Comparison of ENCODE assay signal across 28 cellular contexts in genomic region chr9:74407166-74407565, GRCh38.
DNase-seq lines count a peak whose midpoint lies in the region; ATAC-seq, FAIRE-seq and TF ChIP-seq lines count a peak whose summit lies in the region.
"Had no signal": no experiment of that assay in that cellular context is flagged by ENCODE, and none has a peak within 500 bp of the region (broad histone marks: within the 10 kb centered on the region; RNA-seq: fewer than 3 reads in every experiment).

No MANE protein-coding gene starts in this region.

- H3K27me3 ChIP-seq in HepG2 (ENCODE audit: control insufficient read depth in 1 of 2, insufficient read depth in 2 of 2, low read length in 2 of 2) (no peaks in the 10 kb centered on the region), right lobe of liver (no peaks in the 10 kb centered on the region), IMR-90 (ENCODE audit: control insufficient read depth, insufficient read depth, low read length) (no peaks in the 10 kb centered on the region), H1 (replicated peaks in 1 of 4; ENCODE audit: control insufficient read depth in 3 of 4, extremely low read depth in 1 of 4, insufficient read depth in 3 of 4, low read length in 3 of 4) (no peaks in the 10 kb centered on the region), GM23338 (ENCODE audit: insufficient read depth) (no peaks in the 10 kb centered on the region)
- H3K27me3 ChIP-seq: BE2C, BLaER1 had no signal

- ATAC-seq in HepG2 (no peak), right lobe of liver (no peak), IMR-90 (ENCODE audit: low read depth) (no peak), GM18861 (IDR thresholded peaks at IDR 0.05; ENCODE audit: unreplicated experiment) (no peak), GM23338 (no peak), omental fat pad (ENCODE audit: low FRiP score) (no peak)
- ATAC-seq: GM12878 had no signal

- no TSS peak for BruUV-seq in HepG2 (replicated peaks; lab: Mats Ljungman, UMichigan)
- BruUV-seq in IMR-90 (replicated peaks; lab: Mats Ljungman, UMichigan) = no TSS peak

- H2AK5ac ChIP-seq in IMR-90 (ENCODE audit: low read depth, low read length) = no peak overlapping the region
- no peak overlapping the region for H2AK5ac ChIP-seq in H1 (ENCODE audit: low read depth, low read length)

- TF ChIP-seq CTCF in HepG2 (CRISPR knock-in tag; IDR thresholded peaks at IDR 0.05) = no peak
- no peak for TF ChIP-seq CTCF in right lobe of liver (IDR thresholded peaks at IDR 0.05)
- no peak for TF ChIP-seq CTCF in IMR-90 (conservative IDR thresholded peaks at IDR 0.05; ENCODE audit: low read depth, low read length)
- TF ChIP-seq CTCF in H1 (IDR thresholded peaks at IDR 0.05; ENCODE audit: control extremely low read depth in 1 of 3, insufficient read depth in 1 of 3, low read depth in 1 of 3, low read length in 3 of 3) = no peak
- TF ChIP-seq CTCF in GM23338 (conservative IDR thresholded peaks at IDR 0.05; ENCODE audit: low read depth in 2 of 2) = no peak
- TF ChIP-seq CTCF in omental fat pad (IDR thresholded peaks at IDR 0.05) = no peak

- H3K4me3 Mint-ChIP-seq in GM23338 = no peak overlapping the region
- H3K4me3 Mint-ChIP-seq: CD14-positive monocyte; CD4-positive, alpha-beta memory T cell; CD4-positive, CD25-positive, alpha-beta regulatory T cell; CD8-positive, alpha-beta memory T cell had no signal

- dilution Hi-C loops in IMR-90 (cut with HindIII; ENCODE audit: low sequenced_read_pairs, unreplicated experiment) = no loop called here

- no peak overlapping the region for H3K56ac ChIP-seq in IMR-90 (ENCODE audit: extremely low read depth, insufficient read depth, low read length)
- no peak overlapping the region for H3K56ac ChIP-seq in H1 (replicated peaks; ENCODE audit: insufficient read length, low read depth, low read length)

- H3K27ac ChIP-seq in HepG2 (ENCODE audit: extremely low read length, insufficient read depth, low read length) (no peak overlapping the region), right lobe of liver (no peak overlapping the region), IMR-90 (ENCODE audit: insufficient read depth, low read length) (no peak overlapping the region), H1 (ENCODE audit: low read depth, low read length) (no peak overlapping the region), GM23338 (ENCODE audit: low read depth) (no peak overlapping the region)
- H3K27ac ChIP-seq: 22Rv1, BLaER1 had no signal

- H3K23ac ChIP-seq in IMR-90 (ENCODE audit: low read depth, low read length) (no peak overlapping the region), H1 (ENCODE audit: insufficient read length) (no peak overlapping the region)

- H2AK9ac ChIP-seq in IMR-90 (replicated peaks; ENCODE audit: low read depth, low read length, poor library complexity) = no peak overlapping the region

- intact Hi-C loops in HepG2 (cut with micrococcal nuclease; ENCODE audit: unreplicated experiment) (no loop called here), right lobe of liver (cut with DNase I) (no loop called here), IMR-90 (cut with micrococcal nuclease) (no loop called here)

- in situ Hi-C loops in HepG2 (cut with HindIII; ENCODE audit: extremely low pct_ligation_motif_present, low pct_unique_long_range_greater_than_20kb) (no loop called here), IMR-90 (cut with MboI; ENCODE audit: low sequenced_read_pairs) (no loop called here)

- TF ChIP-seq RAD21 in HepG2 (CRISPR knock-in tag; IDR thresholded peaks at IDR 0.05) = no peak
- TF ChIP-seq RAD21 in IMR-90 (IDR thresholded peaks at IDR 0.05; ENCODE audit: low read length) = no peak
- no peak for TF ChIP-seq RAD21 in H1 (IDR thresholded peaks at IDR 0.05 in 1 of 2, conservative IDR thresholded peaks at IDR 0.05 in 1 of 2; ENCODE audit: low read depth in 2 of 2, low read length in 2 of 2)

- H2AFZ ChIP-seq in HepG2 (ENCODE audit: low read length) (no peak overlapping the region), IMR-90 (replicated peaks; ENCODE audit: low read length, poor library complexity) (no peak overlapping the region), H1 (ENCODE audit: low read length) (no peak overlapping the region), GM23338 (no peak overlapping the region)

- H4K8ac ChIP-seq in IMR-90 (ENCODE audit: low read depth in 2 of 2, low read length in 2 of 2) = no peak overlapping the region
- H4K8ac ChIP-seq in H1 (ENCODE audit: extremely low read depth, insufficient read depth, low read length) = no peak overlapping the region

- DNase-seq in HepG2 (ENCODE audit: low spot score) (no peak), right lobe of liver (no peak), IMR-90 (no peak), H1 (ENCODE audit: low read depth in 1 of 2, low spot score in 2 of 2) (no peak), GM23338 (ENCODE audit: low spot score) (no peak), omental fat pad (ENCODE audit: low spot score) (no peak)
- DNase-seq: ACHN; BE2C; C1 segment of cervical spinal cord; CD4-positive, alpha-beta memory T cell; CD4-positive, CD25-positive, alpha-beta regulatory T cell; CD8-positive, alpha-beta memory T cell; COR-L47; DMS 273 treated with DMSO at 0.1 percent for 48 hours; DMS153; DMS53; DMS79; DND-41; EL; GDM1 had no signal

- H3K9me3 Mint-ChIP-seq in GM23338 = peaks cover 5% of the 10 kb centered on the region; the same call in 2 of the 3 replicates

- H3K18ac ChIP-seq in IMR-90 (ENCODE audit: low read depth, low read length) (no peak overlapping the region), H1 (ENCODE audit: extremely low read depth, low read length) (no peak overlapping the region)

- no peaks in the 10 kb centered on the region; the same call in 2 of the 3 replicates for H3K36me3 Mint-ChIP-seq in GM23338 (ENCODE audit: low read depth)
- H3K36me3 Mint-ChIP-seq: CD14-positive monocyte; CD4-positive, alpha-beta memory T cell; CD4-positive, CD25-positive, alpha-beta regulatory T cell had no signal

- H3K14ac ChIP-seq in IMR-90 (replicated peaks; ENCODE audit: low read depth, low read length) (no peak overlapping the region), H1 (ENCODE audit: insufficient read length) (no peak overlapping the region)

- H3F3A ChIP-seq in GM23338 (replicated peaks; ENCODE audit: low read depth) = no peaks in the 10 kb centered on the region

- no peak overlapping the region for H4K91ac ChIP-seq in IMR-90 (ENCODE audit: insufficient read depth, low read depth, low read length)
- no peak overlapping the region for H4K91ac ChIP-seq in H1 (replicated peaks; ENCODE audit: insufficient read length, low read length)

- CTCF ChIA-PET in HepG2 (lab: Yijun Ruan, JAX; ENCODE audit: low intra/inter-chr PET ratio, low total read pairs) = no interaction called here
- CTCF ChIA-PET in IMR-90 (lab: Yijun Ruan, JAX) = no interaction called here
- CTCF ChIA-PET in H1 (lab: Charles Lee; ENCODE audit: partially characterized antibody) = interaction anchor here (0.6 kb wide), 1 partner anchor 1636 kb away, joined by 3 read pairs; no protein-coding TSS in a partner anchor

- TF ChIP-seq EP300 in HepG2 (IDR thresholded peaks at IDR 0.05; ENCODE audit: low read depth in 2 of 2, low read length in 2 of 2) (no peak), HepG2 (CRISPR knock-in tag; IDR thresholded peaks at IDR 0.05; ENCODE audit: borderline replicate concordance) (no peak), H1 (IDR thresholded peaks at IDR 0.05; ENCODE audit: borderline replicate concordance in 1 of 2, low read depth in 2 of 2, low read length in 2 of 2) (no peak)

- H3K23me2 ChIP-seq in H1 (ENCODE audit: low read depth, low read length) = no peaks in the 10 kb centered on the region

- H2BK12ac ChIP-seq in H1 (ENCODE audit: low read depth, low read length) = no peak overlapping the region

- no peak for TF ChIP-seq POLR2A in HepG2 (IDR thresholded peaks at IDR 0.05; ENCODE audit: insufficient read depth in 1 of 2, low read depth in 2 of 2, low read length in 2 of 2)
- TF ChIP-seq POLR2A in right lobe of liver (IDR thresholded peaks at IDR 0.05) = no peak
- no peak for TF ChIP-seq POLR2A in IMR-90 (IDR thresholded peaks at IDR 0.05; ENCODE audit: low read depth, low read length)
- no peak for TF ChIP-seq POLR2A in H1 (IDR thresholded peaks at IDR 0.05; ENCODE audit: control extremely low read depth in 1 of 2, low read depth in 2 of 2, low read length in 2 of 2)

- H2BK20ac ChIP-seq in IMR-90 (ENCODE audit: low read depth, low read length) (no peak overlapping the region), H1 (ENCODE audit: low read length) (no peak overlapping the region)

- no peak overlapping the region for H3K4me2 ChIP-seq in HepG2 (ENCODE audit: low read depth, low read length)
- no peak overlapping the region for H3K4me2 ChIP-seq in IMR-90 (ENCODE audit: low read depth, low read length)
- H3K4me2 ChIP-seq in H1 (ENCODE audit: insufficient read depth in 1 of 2, low read depth in 2 of 2, low read length in 2 of 2) = no peak overlapping the region
- H3K4me2 ChIP-seq in GM23338 = no peak overlapping the region
- H3K4me2 ChIP-seq: BLaER1 had no signal

- peaks cover 40% of the 10 kb centered on the region for H3K9me3 ChIP-seq in HepG2 (ENCODE audit: low read length)
- no peaks in the 10 kb centered on the region for H3K9me3 ChIP-seq in right lobe of liver
- peaks cover 6% of the 10 kb centered on the region; the same call in 1 of the 2 replicates for H3K9me3 ChIP-seq in IMR-90 (ENCODE audit: control insufficient read depth, insufficient read depth, low read length)
- no peaks in the 10 kb centered on the region; a peak in 2 of 4 replicates for H3K9me3 ChIP-seq in H1 (ENCODE audit: insufficient read depth in 2 of 2, low read depth in 1 of 2, low read length in 1 of 2)
- H3K9me3 ChIP-seq: BE2C had no signal

- no peak overlapping the region for H3K27ac Mint-ChIP-seq in GM23338
- H3K27ac Mint-ChIP-seq: CD14-positive monocyte; CD4-positive, alpha-beta memory T cell; CD8-positive, alpha-beta memory T cell had no signal

- no peaks in the 10 kb centered on the region for H3K36me3 ChIP-seq in HepG2 (replicated peaks in 1 of 2; ENCODE audit: control insufficient read depth in 1 of 2, insufficient read depth in 2 of 2, low read length in 2 of 2)
- H3K36me3 ChIP-seq in right lobe of liver = no peaks in the 10 kb centered on the region
- no peaks in the 10 kb centered on the region for H3K36me3 ChIP-seq in IMR-90 (ENCODE audit: control insufficient read depth, insufficient read depth, low read length)
- H3K36me3 ChIP-seq in H1 (ENCODE audit: control insufficient read depth in 2 of 4, insufficient read depth in 4 of 4, low read length in 3 of 4) = no peaks in the 10 kb centered on the region
- H3K36me3 ChIP-seq in GM23338 (ENCODE audit: insufficient read depth) = no peaks in the 10 kb centered on the region
- H3K36me3 ChIP-seq: BE2C, BLaER1 had no signal

- no peaks in the 10 kb centered on the region for H3K9me1 ChIP-seq in IMR-90 (ENCODE audit: insufficient read depth, low read length)

- H2BK5ac ChIP-seq in IMR-90 (ENCODE audit: low read depth, low read length, poor library complexity, severe bottlenecking) = no peak overlapping the region
- H2BK5ac ChIP-seq in H1 (ENCODE audit: low read depth, low read length) = no peak overlapping the region

- H4K5ac ChIP-seq in IMR-90 (ENCODE audit: low read depth, low read length) (no peak overlapping the region), H1 (ENCODE audit: insufficient read length, low read depth, low read length) (no peak overlapping the region)

- no peaks in the 10 kb centered on the region for H3K4me1 Mint-ChIP-seq in GM23338
- H3K4me1 Mint-ChIP-seq: CD14-positive monocyte; CD4-positive, alpha-beta memory T cell; CD4-positive, CD25-positive, alpha-beta regulatory T cell; CD8-positive, alpha-beta memory T cell had no signal

- no peak overlapping the region for H2BK120ac ChIP-seq in IMR-90 (ENCODE audit: low read depth, low read length)
- H2BK120ac ChIP-seq in H1 (replicated peaks; ENCODE audit: low read depth, low read length) = no peak overlapping the region

- H2BK15ac ChIP-seq in IMR-90 (ENCODE audit: low read depth, low read length) (no peak overlapping the region), H1 (ENCODE audit: low read length) (no peak overlapping the region)

- H3K9ac ChIP-seq in HepG2 (ENCODE audit: insufficient read depth, low read depth, low read length) = no peak overlapping the region
- H3K9ac ChIP-seq in IMR-90 (ENCODE audit: low read depth, low read length) = no peak overlapping the region
- no peak overlapping the region for H3K9ac ChIP-seq in H1 (replicated peaks in 1 of 4; ENCODE audit: extremely low read depth in 1 of 4, low read depth in 3 of 4, low read length in 3 of 4)
- H3K9ac ChIP-seq: BLaER1 had no signal

- no peaks in the 10 kb centered on the region for H3K79me2 ChIP-seq in HepG2 (ENCODE audit: insufficient read depth, low read length)
- no peaks in the 10 kb centered on the region for H3K79me2 ChIP-seq in H1 (ENCODE audit: control insufficient read depth in 1 of 2, insufficient read depth in 2 of 2, low read length in 2 of 2)
- H3K79me2 ChIP-seq in GM23338 (replicated peaks; ENCODE audit: insufficient read depth) = no peaks in the 10 kb centered on the region

- H3K4me1 ChIP-seq in HepG2 (ENCODE audit: insufficient read depth, low read length) = no peaks in the 10 kb centered on the region
- no peaks in the 10 kb centered on the region for H3K4me1 ChIP-seq in right lobe of liver
- no peaks in the 10 kb centered on the region for H3K4me1 ChIP-seq in IMR-90 (ENCODE audit: control insufficient read depth, insufficient read depth, low read length)
- H3K4me1 ChIP-seq in H1 (replicated peaks in 1 of 4; ENCODE audit: control insufficient read depth in 3 of 4, insufficient read depth in 4 of 4, low read length in 3 of 4) = no peaks in the 10 kb centered on the region
- no peaks in the 10 kb centered on the region for H3K4me1 ChIP-seq in GM23338 (ENCODE audit: insufficient read depth)
- H3K4me1 ChIP-seq: BE2C, BLaER1 had no signal

- H3K4me3 ChIP-seq in HepG2 (replicated peaks in 1 of 3; ENCODE audit: insufficient read depth in 1 of 3, low read depth in 2 of 3, low read length in 3 of 3) (no peak overlapping the region), right lobe of liver (no peak overlapping the region), IMR-90 (ENCODE audit: insufficient read depth, low read depth, low read length) (no peak overlapping the region), H1 (ENCODE audit: extremely low read depth in 1 of 4, insufficient read depth in 2 of 4, low read depth in 3 of 4, low read length in 4 of 4) (no peak overlapping the region), GM23338 (no peak overlapping the region)
- H3K4me3 ChIP-seq: BLaER1, GM12878 had no signal

- H3K4ac ChIP-seq in IMR-90 (ENCODE audit: low read depth, low read length) = no peak overlapping the region
- no peak overlapping the region for H3K4ac ChIP-seq in H1 (replicated peaks; ENCODE audit: insufficient read length, low read depth, low read length)

- 2% methylated on average over 3 of the region's 3 CpGs for WGBS in HepG2 (ENCODE audit: low lambda C conversion rate)
- WGBS in right lobe of liver (ENCODE audit: insufficient coverage, low coverage, low lambda C conversion rate, missing lambda C conversion rate) = 31% methylated on average over 3 of the region's 3 CpGs
- WGBS in IMR-90 (ENCODE audit: extremely low coverage in 2 of 2, insufficient read length in 1 of 2), 2 experiments = 18% methylated on average over 2 of the region's 3 CpGs; no CpG with 5 or more reads in 1 of the 2 experiments
- WGBS in H1 (ENCODE audit: extremely low coverage in 1 of 2, insufficient coverage in 1 of 2, insufficient read length in 1 of 2, insufficient replicate concordance in 2 of 2, low coverage in 1 of 2, low lambda C conversion rate in 2 of 2, missing lambda C conversion rate in 1 of 2), 2 experiments = 96% methylated on average over 3 of the region's 3 CpGs; no CpG with 5 or more reads in 1 of the 2 experiments

- H3K79me1 ChIP-seq in IMR-90 (ENCODE audit: low read depth in 1 of 2, low read length in 2 of 2) (no peaks in the 10 kb centered on the region), H1 (ENCODE audit: low read depth, low read length) (no peaks in the 10 kb centered on the region)

- no peaks in the 10 kb centered on the region for H3K27me3 Mint-ChIP-seq in GM23338 (ENCODE audit: insufficient read depth, low read depth, poor library complexity)
- H3K27me3 Mint-ChIP-seq: CD4-positive, alpha-beta memory T cell; CD4-positive, CD25-positive, alpha-beta regulatory T cell; CD8-positive, alpha-beta memory T cell had no signal

- no peaks in the 10 kb centered on the region; the same call in 1 of the 2 replicates for H3K9me2 ChIP-seq in GM23338 (ENCODE audit: insufficient read depth)

- POLR2A ChIA-PET in HepG2 (lab: Yijun Ruan, JAX) (no interaction called here), IMR-90 (lab: Charles Lee; ENCODE audit: unreplicated experiment) (no interaction called here), H1 (lab: Charles Lee; ENCODE audit: partially characterized antibody) (no interaction called here)

- H4K20me1 ChIP-seq in HepG2 (ENCODE audit: insufficient read depth, low read length) = no peaks in the 10 kb centered on the region
- no peaks in the 10 kb centered on the region for H4K20me1 ChIP-seq in IMR-90 (ENCODE audit: insufficient read depth, low read length)
- H4K20me1 ChIP-seq in H1 (replicated peaks in 1 of 2; ENCODE audit: control insufficient read depth in 1 of 2, insufficient read depth in 2 of 2, low read length in 2 of 2) = no peaks in the 10 kb centered on the region
- no peaks in the 10 kb centered on the region for H4K20me1 ChIP-seq in GM23338 (replicated peaks; ENCODE audit: insufficient read depth)
- H4K20me1 ChIP-seq: BLaER1 had no signal

- FAIRE-seq in HepG2 (lab: Jason Lieb, UNC) (no peak), H1 (lab: Jason Lieb, UNC) (no peak)
- FAIRE-seq: GM12878, GM12892, GM18507, GM19239 had no signal

Comparison
In these comparisons a context has a peak if more than half of its experiments do, and no peak if none do; other contexts are left out.
1. Of the 41 proteins assayed by ChIP-seq in both HepG2 and H1: peak only in HepG2: none; only in H1: none; in both: MAFK; in neither: 40.